1 cellular context compared by ENCODE assay signal in genomic region chrX:154762529-154763296, GRCh38.
A peak's percentile ranks its signal among the peaks of the same experiment; 100 is the strongest.
TF ChIP-seq lines count a peak whose summit lies in the region.

Gene DKC1, plus strand, starts transcription at chrX:154762864. Its CDS starts 102 bp downstream, at chrX:154762966.

TF ChIP-seq in HepG2, 621 proteins besides CTCF, POLR2A, EP300 and RAD21 (continued from another document and continues in another):
- TF ChIP-seq ZBTB40 (IDR thresholded peaks at IDR 0.05) (no peak), ZBTB40 (CRISPR knock-in tag; IDR thresholded peaks at IDR 0.05) (no peak), HNF1B (CRISPR knock-in tag; IDR thresholded peaks at IDR 0.05) (peak; percentile 67), TP53 (CRISPR knock-in tag; conservative IDR thresholded peaks at IDR 0.05) (0 out of 2 replicates have a peak, but pooled peaks have one; percentile 28), SNAPC4 (CRISPR knock-in tag; IDR thresholded peaks at IDR 0.05) (no peak), ZNF784 (CRISPR knock-in tag; IDR thresholded peaks at IDR 0.05; ENCODE audit: borderline replicate concordance) (no peak), NRL (CRISPR knock-in tag; IDR thresholded peaks at IDR 0.05; ENCODE audit: borderline replicate concordance) (peak; percentile 48; the same call in 1 of the 2 replicates), UBTF (CRISPR knock-in tag; IDR thresholded peaks at IDR 0.05) (peak; percentile 71; the same call in 1 of the 2 replicates), ZSCAN12 (CRISPR knock-in tag; IDR thresholded peaks at IDR 0.05) (no peak), ZNF253 (CRISPR knock-in tag; IDR thresholded peaks at IDR 0.05; ENCODE audit: borderline replicate concordance) (peak; percentile 41; the same call in 1 of the 2 replicates), RBFOX2 (IDR thresholded peaks at IDR 0.05; ENCODE audit: low read depth, low read length) (peak; percentile 90), SAP130 (CRISPR knock-in tag; IDR thresholded peaks at IDR 0.05; ENCODE audit: low read depth) (peak; percentile 77), TBX2 (CRISPR knock-in tag; IDR thresholded peaks at IDR 0.05; ENCODE audit: borderline replicate concordance) (peak; percentile 56), RBM22 (optimal IDR thresholded peaks at IDR 0.05; ENCODE audit: low read length) (no peak), DRAP1 (CRISPR knock-in tag; IDR thresholded peaks at IDR 0.05) (peak; percentile 60; the same call in 1 of the 2 replicates), ZFP91 (CRISPR knock-in tag; IDR thresholded peaks at IDR 0.05; ENCODE audit: borderline replicate concordance) (peak; percentile 7; the same call in 1 of the 2 replicates), ZSCAN25 (CRISPR knock-in tag; IDR thresholded peaks at IDR 0.05) (0 out of 2 replicates have a peak, but pooled peaks have one; percentile 27), SOX6 (IDR thresholded peaks at IDR 0.05) (no peak), SOX6 (CRISPR knock-in tag; IDR thresholded peaks at IDR 0.05) (no peak), ZBTB3 (CRISPR knock-in tag; IDR thresholded peaks at IDR 0.05; ENCODE audit: borderline replicate concordance, low read depth) (no peak), HOXA3 (CRISPR knock-in tag; IDR thresholded peaks at IDR 0.05) (peak; percentile 48; the same call in 1 of the 2 replicates), ARNT2 (CRISPR knock-in tag; IDR thresholded peaks at IDR 0.05; ENCODE audit: low read depth) (no peak), AGO2 (optimal IDR thresholded peaks at IDR 0.05; ENCODE audit: low read depth, low read length) (peak; percentile 80), MIER2 (CRISPR knock-in tag; IDR thresholded peaks at IDR 0.05) (no peak), GABPB1 (CRISPR knock-in tag; IDR thresholded peaks at IDR 0.05) (peak; percentile 77), RFXAP (CRISPR knock-in tag; IDR thresholded peaks at IDR 0.05; ENCODE audit: borderline replicate concordance) (peak; percentile 52; the same call in 1 of the 2 replicates), AKAP8 (CRISPR knock-in tag; IDR thresholded peaks at IDR 0.05) (no peak), ZBTB7A (CRISPR knock-in tag; IDR thresholded peaks at IDR 0.05) (no peak), ZNF468 (CRISPR knock-in tag; IDR thresholded peaks at IDR 0.05) (0 out of 2 replicates have a peak, but pooled peaks have one; percentile 8), KAT8 (CRISPR knock-in tag; IDR thresholded peaks at IDR 0.05) (peak; percentile 36; the same call in 1 of the 2 replicates), ZNF850 (CRISPR knock-in tag; conservative IDR thresholded peaks at IDR 0.05) (no peak), ZNF350 (CRISPR knock-in tag; IDR thresholded peaks at IDR 0.05; ENCODE audit: borderline replicate concordance, low read depth) (no peak), ARNTL (CRISPR knock-in tag; IDR thresholded peaks at IDR 0.05) (peak; percentile 56; the same call in 1 of the 2 replicates), BATF2 (CRISPR knock-in tag; IDR thresholded peaks at IDR 0.05) (no peak)
